11 cellular contexts compared by ENCODE assay signal in genomic region chr2:234258562-234259141, GRCh38.
A peak's percentile ranks its signal among the peaks of the same experiment; 100 is the strongest.
DNase-seq lines count a peak whose midpoint lies in the region; ATAC-seq and TF ChIP-seq lines count a peak whose summit lies in the region.
"Had no signal": no experiment of that assay in that cellular context is flagged by ENCODE, and none has a peak within 500 bp of the region (broad histone marks: within the 10 kb centered on the region; RNA-seq: fewer than 3 reads in every experiment).

No MANE protein-coding gene starts in this region.

- no peaks in the 10 kb centered on the region for H3K9me2 ChIP-seq in HCT116 (ENCODE audit: insufficient read depth)

- POLR2A ChIA-PET in HCT116 (lab: Charles Lee), result no interaction called here

- RAD21 ChIA-PET in HCT116 (lab: Charles Lee; ENCODE audit: low non-redundant PET in 1 of 2, low total read pairs in 2 of 2, uncharacterized antibody in 2 of 2, unreplicated experiment in 2 of 2), result no interaction called here

- peaks cover 14% of the 10 kb centered on the region for H3K4me1 Mint-ChIP-seq in T-helper 17 cell
- no peaks in the 10 kb centered on the region for H3K4me1 Mint-ChIP-seq in stimulated activated memory B cell treated with anti-CD40 and anti-IgM and Interleukin-4, amounts not matched to agents 10 μg/mL and 1 μg/mL and 100 μg/mL, for 72 hours

- no TSS peak for BruUV-seq in HCT116 (replicated peaks; lab: Mats Ljungman, UMichigan)

- no peak overlapping the region for H3K4me3 Mint-ChIP-seq in T-helper 17 cell
- H3K4me3 Mint-ChIP-seq in stimulated activated memory B cell treated with anti-CD40 and anti-IgM and Interleukin-4, amounts not matched to agents 10 μg/mL and 1 μg/mL and 100 μg/mL, for 72 hours, result no peak overlapping the region
- H3K4me3 Mint-ChIP-seq: CD4-positive, CD25-positive, alpha-beta regulatory T cell had no signal

- peaks cover 12 to 58% of the 10 kb centered on the region in 2 experiments for H3K4me1 ChIP-seq in HCT116 (ENCODE audit: control insufficient read depth in 1 of 2, insufficient read depth in 2 of 2, low read length in 2 of 2)
- H3K4me1 ChIP-seq: ascending aorta had no signal

- TF ChIP-seq CTCF in HCT116 (IDR thresholded peaks at IDR 0.05 in 2 of 3, conservative IDR thresholded peaks at IDR 0.05 in 1 of 3; ENCODE audit: borderline replicate concordance in 1 of 3, insufficient read depth in 1 of 3, low read depth in 2 of 3, low read length in 2 of 3), result no peak

- H3K4me2 ChIP-seq in HCT116 (ENCODE audit: low read length), result peak overlapping the region; percentile 65

- H3K9me3 ChIP-seq in HCT116 (ENCODE audit: control insufficient read depth in 1 of 2, insufficient read depth in 1 of 2, low read depth in 1 of 2, low read length in 2 of 2), result peaks cover 0 to 6% of the 10 kb centered on the region in 2 experiments; a peak in 1 of 4 replicates
- no peaks in the 10 kb centered on the region for H3K9me3 ChIP-seq in T-helper 17 cell (ENCODE audit: control insufficient read depth, low read length, poor library complexity, severe bottlenecking)
- H3K9me3 ChIP-seq: ascending aorta had no signal

- CTCF ChIA-PET in HCT116 (lab: Charles Lee), result interaction anchor here (0.7 to 1.7 kb wide), 5 partner anchors 11 to 40 kb away, joined by 3 to 7 read pairs (median 3); no protein-coding TSS in a partner anchor

- H3K9me3 Mint-ChIP-seq in stimulated activated memory B cell treated with anti-CD40 and anti-IgM and Interleukin-4, amounts not matched to agents 10 μg/mL and 1 μg/mL and 100 μg/mL, for 72 hours, result no peaks in the 10 kb centered on the region

- intact Hi-C loops in HCT116 (cut with micrococcal nuclease), result loop anchor here (1.0 kb wide), 2 partner anchors 123 to 282 kb away; no protein-coding TSS in a partner anchor
- intact Hi-C loops in left colon (cut with DNase I, micrococcal nuclease), result no loop called here

- H3K27me3 ChIP-seq in HCT116 (ENCODE audit: insufficient read depth, low read length), result no peaks in the 10 kb centered on the region
- H3K27me3 ChIP-seq: ascending aorta had no signal

- H3K4me3 ChIP-seq in HCT116 (replicated peaks in 1 of 2; ENCODE audit: low read depth in 1 of 2, low read length in 2 of 2), result peak overlapping the region in 1 of 2 experiments; percentile 25; a peak in 1 of 4 replicates
- H3K4me3 ChIP-seq: ascending aorta had no signal

- peak; percentile 40 for ATAC-seq in HCT116
- peak; percentile 51 for ATAC-seq in T-helper 17 cell
- ATAC-seq in left colon, result peak; percentile 25
- ATAC-seq in stimulated activated memory B cell treated with anti-CD40 and anti-IgM and Interleukin-4, amounts not matched to agents 10 μg/mL and 1 μg/mL and 100 μg/mL, for 72 hours, result no peak

- no peak for TF ChIP-seq POLR2A in HCT116 (IDR thresholded peaks at IDR 0.05; ENCODE audit: borderline replicate concordance, extremely low read depth, insufficient read depth, insufficient read length)

- DNase-seq in AG20443 (ENCODE audit: low spot score) (peak; percentile 61), HCT116 (ENCODE audit: low read depth, low spot score) (no peak), T-helper 17 cell (no peak), left colon (no peak), OCI-M1 (lab: John Stamatoyannopoulos, UW) (no peak), islet precursor cell (no peak), DMS 273 treated with DMSO at 0.1 percent for 48 hours (lab: John Stamatoyannopoulos, UW) (no peak)
- DNase-seq: CD4-positive, CD25-positive, alpha-beta regulatory T cell; GF-D8 had no signal

- H3K27ac ChIP-seq in HCT116 (ENCODE audit: low read depth, low read length), result peak overlapping the region; percentile 45; the same call in 1 of the 2 replicates
- H3K27ac ChIP-seq: ascending aorta had no signal

- no peaks in the 10 kb centered on the region for H3K79me2 ChIP-seq in HCT116 (ENCODE audit: insufficient read depth, low read length)

- H3K27ac Mint-ChIP-seq in T-helper 17 cell, result no peak overlapping the region
- no peak overlapping the region for H3K27ac Mint-ChIP-seq in stimulated activated memory B cell treated with anti-CD40 and anti-IgM and Interleukin-4, amounts not matched to agents 10 μg/mL and 1 μg/mL and 100 μg/mL, for 72 hours

- no peak for TF ChIP-seq RAD21 in HCT116 (IDR thresholded peaks at IDR 0.05; ENCODE audit: low read depth)

- H3K9ac ChIP-seq in HCT116 (ENCODE audit: low read length), result peak overlapping the region; percentile 56

- H2AFZ ChIP-seq in HCT116 (ENCODE audit: low read depth, low read length, poor library complexity, severe bottlenecking), result peak overlapping the region; percentile 32

- peaks cover 2% of the 10 kb centered on the region for H3K36me3 Mint-ChIP-seq in T-helper 17 cell (ENCODE audit: low read depth)
- no peaks in the 10 kb centered on the region for H3K36me3 Mint-ChIP-seq in stimulated activated memory B cell treated with anti-CD40 and anti-IgM and Interleukin-4, amounts not matched to agents 10 μg/mL and 1 μg/mL and 100 μg/mL, for 72 hours
- H3K36me3 Mint-ChIP-seq: CD4-positive, CD25-positive, alpha-beta regulatory T cell had no signal

- no peaks in the 10 kb centered on the region for H3K27me3 Mint-ChIP-seq in T-helper 17 cell
- H3K27me3 Mint-ChIP-seq in stimulated activated memory B cell treated with anti-CD40 and anti-IgM and Interleukin-4, amounts not matched to agents 10 μg/mL and 1 μg/mL and 100 μg/mL, for 72 hours, result peaks cover 42% of the 10 kb centered on the region

- no peaks in the 10 kb centered on the region for H3K36me3 ChIP-seq in HCT116 (ENCODE audit: control insufficient read depth in 1 of 2, insufficient read depth in 2 of 2, low read length in 2 of 2)
- H3K36me3 ChIP-seq: ascending aorta had no signal

- no peaks in the 10 kb centered on the region for H4K20me1 ChIP-seq in HCT116 (ENCODE audit: insufficient read depth)

TF ChIP-seq in HCT116, 20 proteins besides CTCF, POLR2A, EP300 and RAD21:
- TF ChIP-seq EZH2 (IDR thresholded peaks at IDR 0.05) (no peak), ATF3 (IDR thresholded peaks at IDR 0.05) (no peak), ZFX (IDR thresholded peaks at IDR 0.05) (no peak), EZH2phosphoT487 (IDR thresholded peaks at IDR 0.05; ENCODE audit: borderline replicate concordance) (no peak), CEBPB (IDR thresholded peaks at IDR 0.05; ENCODE audit: low read depth) (peak; percentile 45; the same call in 1 of the 2 replicates), POLR2AphosphoS5 (IDR thresholded peaks at IDR 0.05; ENCODE audit: low read depth, low read length) (no peak), FOSL1 (IDR thresholded peaks at IDR 0.05; ENCODE audit: low read depth) (peak; percentile 59), REST (IDR thresholded peaks at IDR 0.05; ENCODE audit: low read depth) (no peak), EGR1 (IDR thresholded peaks at IDR 0.05; ENCODE audit: low read depth) (peak; percentile 8; the same call in 1 of the 2 replicates), TCF7L2 (IDR thresholded peaks at IDR 0.05; ENCODE audit: borderline replicate concordance, extremely low read depth, insufficient read depth, insufficient read length) (no peak)
